13 cellular contexts compared by ENCODE assay signal in genomic region chr1:228178737-228179720, GRCh38. TPM values are rescaled to one million over a fixed set of nuclear protein-coding genes. Genes with fewer than 3 reads are reported as not detected.
DNase-seq lines count a peak whose midpoint lies in the region; ATAC-seq and TF ChIP-seq lines count a peak whose summit lies in the region.
"Had no signal": no experiment of that assay in that cellular context is flagged by ENCODE, and none has a peak within 500 bp of the region (broad histone marks: within the 10 kb centered on the region; RNA-seq: fewer than 3 reads in every experiment).

No MANE protein-coding gene starts in this region.

- peak overlapping the region; percentile 87 for H4K91ac ChIP-seq in IMR-90 (ENCODE audit: insufficient read depth, low read depth, low read length)

- H3K9me1 ChIP-seq in IMR-90 (ENCODE audit: insufficient read depth, low read length): peaks cover 18% of the 10 kb centered on the region

- TF ChIP-seq EP300 in esophagus muscularis mucosa (IDR thresholded peaks at IDR 0.05): no peak

- H3K23ac ChIP-seq in IMR-90 (ENCODE audit: low read depth, low read length): peak overlapping the region; percentile 51; the same call in 1 of the 2 replicates

- H2BK20ac ChIP-seq in IMR-90 (ENCODE audit: low read depth, low read length): peak overlapping the region; percentile 80

- H2BK15ac ChIP-seq in IMR-90 (ENCODE audit: low read depth, low read length): peak overlapping the region; percentile 38; the same call in 2 of the 3 replicates

- no peaks in the 10 kb centered on the region for H3K27me3 ChIP-seq in BLaER1 treated with 17β-estradiol and CSF1 and Interleukin-3, amounts not matched to agents 10 nM and 100 nM
- H3K27me3 ChIP-seq in IMR-90 (ENCODE audit: control insufficient read depth, insufficient read depth, low read length) (no peaks in the 10 kb centered on the region), esophagus muscularis mucosa (no peaks in the 10 kb centered on the region)

- peak overlapping the region; percentile 85 for H2BK120ac ChIP-seq in IMR-90 (ENCODE audit: low read depth, low read length)

- H2BK5ac ChIP-seq in IMR-90 (ENCODE audit: low read depth, low read length, poor library complexity, severe bottlenecking): peak overlapping the region; percentile 94

- peaks cover 6 to 33% of the 10 kb centered on the region in 2 experiments; a peak in 3 of 4 replicates for H3K79me1 ChIP-seq in IMR-90 (ENCODE audit: low read depth in 1 of 2, low read length in 2 of 2)

- peaks cover 50 to 61% (median 52%) of the 10 kb centered on the region in 10 experiments for H3K4me1 ChIP-seq in BLaER1 treated with 17β-estradiol and CSF1 and Interleukin-3, amounts not matched to agents 10 nM and 100 nM
- H3K4me1 ChIP-seq in IMR-90 (ENCODE audit: control insufficient read depth, insufficient read depth, low read length) (peaks cover 11% of the 10 kb centered on the region), esophagus muscularis mucosa (peaks cover 0 to 9% (median 6%) of the 10 kb centered on the region in 4 donors)
- H3K4me1 ChIP-seq: HAP-1 had no signal

- intact Hi-C loops in IMR-90 (cut with micrococcal nuclease) (no loop called here), esophagus muscularis mucosa (cut with DNase I) (no loop called here), sciatic nerve (cut with DNase I) (no loop called here)

- POLR2A ChIA-PET in IMR-90 (lab: Charles Lee; ENCODE audit: unreplicated experiment): no interaction called here

- peak overlapping the region; percentile 68 for H3K14ac ChIP-seq in IMR-90 (replicated peaks; ENCODE audit: low read depth, low read length)

- ATAC-seq in IMR-90 (ENCODE audit: low read depth): peak; percentile 83
- ATAC-seq in sciatic nerve: peak; percentile 74
- ATAC-seq: activated CD4-positive, CD25-positive, alpha-beta regulatory T cell treated with anti-CD3 and anti-CD28 coated beads, Interleukin-2, amount 50 U/mL, for 24 hours; left lobe of liver had no signal

- peak overlapping the region; percentile 45 to 95 (median 80) for H3K4me2 ChIP-seq in BLaER1 treated with 17β-estradiol and CSF1 and Interleukin-3, amounts not matched to agents 10 nM and 100 nM
- H3K4me2 ChIP-seq in IMR-90 (ENCODE audit: low read depth, low read length): peak overlapping the region; percentile 71

- H2AK5ac ChIP-seq in IMR-90 (ENCODE audit: low read depth, low read length): peak overlapping the region; percentile 83; the same call in 1 of the 2 replicates

- dilution Hi-C loops in IMR-90 (cut with HindIII; ENCODE audit: low sequenced_read_pairs, unreplicated experiment): no loop called here

- H3K27ac ChIP-seq in BLaER1 treated with 17β-estradiol and CSF1 and Interleukin-3, amounts not matched to agents 10 nM and 100 nM: peak overlapping the region in 2 of 11 experiments; percentile 6 to 47; a peak in 3 of 22 replicates
- H3K27ac ChIP-seq in IMR-90 (ENCODE audit: insufficient read depth, low read length): peak overlapping the region; percentile 96
- H3K27ac ChIP-seq in esophagus muscularis mucosa (replicated peaks in 1 of 4): peak overlapping the region; percentile 13 to 47 (median 32)
- H3K27ac ChIP-seq: C4-2B had no signal

- no peak overlapping the region; a peak in 1 of 20 replicates for H3K4me3 ChIP-seq in BLaER1 treated with 17β-estradiol and CSF1 and Interleukin-3, amounts not matched to agents 10 nM and 100 nM
- H3K4me3 ChIP-seq in IMR-90 (ENCODE audit: insufficient read depth, low read depth, low read length) (no peak overlapping the region), esophagus muscularis mucosa (no peak overlapping the region)
- H3K4me3 ChIP-seq: HAP-1 had no signal

- BruUV-seq in IMR-90 (replicated peaks; lab: Mats Ljungman, UMichigan): no TSS peak

- no peak for TF ChIP-seq POLR2A in IMR-90 (IDR thresholded peaks at IDR 0.05; ENCODE audit: low read depth, low read length)
- TF ChIP-seq POLR2A in esophagus muscularis mucosa (IDR thresholded peaks at IDR 0.05; ENCODE audit: low read depth): no peak

- H3K4ac ChIP-seq in IMR-90 (ENCODE audit: low read depth, low read length): peak overlapping the region; percentile 85

- no peak for TF ChIP-seq CTCF in IMR-90 (conservative IDR thresholded peaks at IDR 0.05; ENCODE audit: low read depth, low read length)
- no peak for TF ChIP-seq CTCF in esophagus muscularis mucosa (IDR thresholded peaks at IDR 0.05)
- no peak for TF ChIP-seq CTCF in GM20000 (IDR thresholded peaks at IDR 0.05; ENCODE audit: extremely low read depth, missing control alignments)

- in situ Hi-C loops in IMR-90 (cut with MboI; ENCODE audit: low sequenced_read_pairs): no loop called here
- in situ Hi-C loops in G401 (cut with HindIII; ENCODE audit: low sequenced_read_pairs): no loop called here

- peak overlapping the region; percentile 63 for H2AFZ ChIP-seq in IMR-90 (replicated peaks; ENCODE audit: low read length, poor library complexity)

- H3K9ac ChIP-seq in BLaER1 treated with 17β-estradiol and CSF1 and Interleukin-3, amounts not matched to agents 10 nM and 100 nM: peak overlapping the region in 9 of 11 experiments; percentile 4 to 52 (median 16); a peak in 9 of 22 replicates
- no peak overlapping the region for H3K9ac ChIP-seq in IMR-90 (ENCODE audit: low read depth, low read length)

- H4K5ac ChIP-seq in IMR-90 (ENCODE audit: low read depth, low read length): peak overlapping the region; percentile 33

- peaks cover 0 to 16% (median 10%) of the 10 kb centered on the region in 11 experiments; a peak in 11 of 22 replicates for H3K36me3 ChIP-seq in BLaER1 treated with 17β-estradiol and CSF1 and Interleukin-3, amounts not matched to agents 10 nM and 100 nM
- 0 out of 2 replicates have a peak, but pooled peaks cover 4% of the 10 kb centered on the region for H3K36me3 ChIP-seq in IMR-90 (ENCODE audit: control insufficient read depth, insufficient read depth, low read length)
- peaks cover 4 to 25% (median 19%) of the 10 kb centered on the region in 4 donors for H3K36me3 ChIP-seq in esophagus muscularis mucosa
- H3K36me3 ChIP-seq: HAP-1 had no signal

- peak overlapping the region; percentile 42 to 81 for H4K8ac ChIP-seq in IMR-90 (ENCODE audit: low read depth in 2 of 2, low read length in 2 of 2)

- 89% methylated on average over 3 of the region's 12 CpGs; no CpG with 5 or more reads in 1 of the 2 experiments for WGBS in IMR-90 (ENCODE audit: extremely low coverage in 2 of 2, insufficient read length in 1 of 2), 2 experiments
- WGBS in esophagus muscularis mucosa: 63% methylated on average over 12 of the region's 12 CpGs

- H3K9me3 ChIP-seq in BLaER1 treated with 17β-estradiol and CSF1 and Interleukin-3, amounts not matched to agents 10 nM and 100 nM (replicated peaks in 1 of 11): peaks cover 0 to 4% (median 0%) of the 10 kb centered on the region in 11 experiments; a peak in 2 of 22 replicates
- H3K9me3 ChIP-seq in IMR-90 (ENCODE audit: control insufficient read depth, insufficient read depth, low read length): 0 out of 2 replicates have a peak, but pooled peaks cover 2% of the 10 kb centered on the region
- H3K9me3 ChIP-seq in esophagus muscularis mucosa: no peaks in the 10 kb centered on the region
- H3K9me3 ChIP-seq: HAP-1 had no signal

- peaks cover 0 to 78% (median 37%) of the 10 kb centered on the region in 11 experiments; a peak in 15 of 22 replicates for H4K20me1 ChIP-seq in BLaER1 treated with 17β-estradiol and CSF1 and Interleukin-3, amounts not matched to agents 10 nM and 100 nM
- H4K20me1 ChIP-seq in IMR-90 (ENCODE audit: insufficient read depth, low read length): peaks cover 4% of the 10 kb centered on the region; the same call in 1 of the 2 replicates

- peak overlapping the region; percentile 57 for H2AK9ac ChIP-seq in IMR-90 (replicated peaks; ENCODE audit: low read depth, low read length, poor library complexity)

- peak overlapping the region; percentile 92 for H3K18ac ChIP-seq in IMR-90 (ENCODE audit: low read depth, low read length)

- H3K56ac ChIP-seq in IMR-90 (ENCODE audit: extremely low read depth, insufficient read depth, low read length): peak overlapping the region; percentile 7; the same call in 1 of the 2 replicates

- CTCF ChIA-PET in IMR-90 (lab: Yijun Ruan, JAX): interaction anchor here (0.6 to 1.5 kb wide), 3 partner anchors 11 to 256 kb away, joined by 3 to 8 read pairs (median 3); no protein-coding TSS in a partner anchor

- DNase-seq in IMR-90: peak; percentile 32
- DNase-seq in esophagus muscularis mucosa (ENCODE audit: extremely low spot score): no peak
- DNase-seq in sciatic nerve (ENCODE audit: low spot score): no peak
- no peak for DNase-seq in G401 (ENCODE audit: low spot score)
- DNase-seq in NCI-H446 (lab: John Stamatoyannopoulos, UW): no peak
- DNase-seq in activated CD4-positive, alpha-beta T cell treated with anti-CD3 and anti-CD28 coated beads for 48 hours: no peak
- no peak for DNase-seq in GM20000 (ENCODE audit: low spot score)
- DNase-seq: NCI-H2081 had no signal

- no peak for TF ChIP-seq RAD21 in IMR-90 (IDR thresholded peaks at IDR 0.05; ENCODE audit: low read length)

RNA-seq across cellular contexts. Expression of gene IBA57, which starts 13.4 kb away (rescaled TPM):
- total RNA-seq in IMR-90 (2012; rRNA removed): 1.7 and 2.0 TPM in 2 replicates
- 2.6 TPM in 2 replicates for polyA plus RNA-seq in IMR-90 (2012; rRNA removed)
- polyA plus RNA-seq in IMR-90 (2012; cell fraction: cytosol; rRNA removed): 3.8 and 4.0 TPM in 2 replicates
- 4.9 and 9.5 TPM in 2 replicates for polyA plus RNA-seq in IMR-90 (2012; cell fraction: nucleus; rRNA removed; ENCODE audit: low replicate concordance)
- 10 to 100 TPM in 1 of 4 donors, 1 to 10 TPM in 3; 3.7 to 11.8 (median 6.6) TPM for total RNA-seq in esophagus muscularis mucosa
- total RNA-seq in sciatic nerve: 10.4 TPM
- 9.7 and 19.0 TPM in 2 replicates for total RNA-seq in G401 (2014; rRNA removed; shearing (Covaris generic))

RNA-seq across cellular contexts. Expression of gene OBSCN, which starts 28.8 kb away (rescaled TPM):
- total RNA-seq in IMR-90 (2012; rRNA removed) (4.1 and 4.2 TPM in 2 replicates), esophagus muscularis mucosa (10 to 100 TPM; 12.6 to 31.4 (median 17.8) TPM), sciatic nerve (18.3 TPM)
- polyA plus RNA-seq in IMR-90 (2012; rRNA removed): 9.5 and 10.0 TPM in 2 replicates
- polyA plus RNA-seq in IMR-90 (2012; cell fraction: cytosol; rRNA removed): 3.6 and 7.2 TPM in 2 replicates
- 69.7 and 96.2 TPM in 2 replicates for polyA plus RNA-seq in IMR-90 (2012; cell fraction: nucleus; rRNA removed; ENCODE audit: low replicate concordance)
- 7.3 and 7.7 TPM in 2 replicates for total RNA-seq in G401 (2014; rRNA removed; shearing (Covaris generic))

RNA-seq across cellular contexts. Expression of gene GJC2, which starts 29.3 kb away (rescaled TPM):
- 1.1 and 1.4 TPM in 2 replicates for total RNA-seq in IMR-90 (2012; rRNA removed)
- 1.7 and 2.6 TPM in 2 replicates for polyA plus RNA-seq in IMR-90 (2012; rRNA removed)
- 1.5 and 2.6 TPM in 2 replicates for polyA plus RNA-seq in IMR-90 (2012; cell fraction: cytosol; rRNA removed)
- 2.1 and 4.8 TPM in 2 replicates for polyA plus RNA-seq in IMR-90 (2012; cell fraction: nucleus; rRNA removed; ENCODE audit: low replicate concordance)
- total RNA-seq in esophagus muscularis mucosa: 10 to 100 TPM in 1 of 4 donors, 1 to 10 TPM in 3; 6.0 to 11.3 (median 7.8) TPM
- total RNA-seq in sciatic nerve: 10.5 TPM
- 0.74 and 1.2 TPM in 2 replicates for total RNA-seq in G401 (2014; rRNA removed; shearing (Covaris generic))

RNA-seq across cellular contexts. Expression of gene GUK1, which starts 39.0 kb away (rescaled TPM):
- total RNA-seq in IMR-90 (2012; rRNA removed) (465 and 524 TPM in 2 replicates), esophagus muscularis mucosa (100 to 1,000 TPM; 292 to 354 (median 305) TPM), sciatic nerve (250 TPM)
- polyA plus RNA-seq in IMR-90 (2012; rRNA removed): 548 and 630 TPM in 2 replicates
- 522 and 1,067 TPM in 2 replicates for polyA plus RNA-seq in IMR-90 (2012; cell fraction: cytosol; rRNA removed)
- polyA plus RNA-seq in IMR-90 (2012; cell fraction: nucleus; rRNA removed; ENCODE audit: low replicate concordance): 571 and 1,090 TPM in 2 replicates
- total RNA-seq in G401 (2014; rRNA removed; shearing (Covaris generic)): 172 and 313 TPM in 2 replicates
